Comparison of ENCODE assay signal across 1 cellular context in genomic region chr4:1767770-1768366, GRCh38.
TF ChIP-seq lines count a peak whose summit lies in the region.

No MANE protein-coding gene starts in this region.

TF ChIP-seq in HepG2, 621 proteins besides CTCF, POLR2A, EP300 and RAD21 (continued from another document and continues in another):
- TF ChIP-seq, protein P1, sequence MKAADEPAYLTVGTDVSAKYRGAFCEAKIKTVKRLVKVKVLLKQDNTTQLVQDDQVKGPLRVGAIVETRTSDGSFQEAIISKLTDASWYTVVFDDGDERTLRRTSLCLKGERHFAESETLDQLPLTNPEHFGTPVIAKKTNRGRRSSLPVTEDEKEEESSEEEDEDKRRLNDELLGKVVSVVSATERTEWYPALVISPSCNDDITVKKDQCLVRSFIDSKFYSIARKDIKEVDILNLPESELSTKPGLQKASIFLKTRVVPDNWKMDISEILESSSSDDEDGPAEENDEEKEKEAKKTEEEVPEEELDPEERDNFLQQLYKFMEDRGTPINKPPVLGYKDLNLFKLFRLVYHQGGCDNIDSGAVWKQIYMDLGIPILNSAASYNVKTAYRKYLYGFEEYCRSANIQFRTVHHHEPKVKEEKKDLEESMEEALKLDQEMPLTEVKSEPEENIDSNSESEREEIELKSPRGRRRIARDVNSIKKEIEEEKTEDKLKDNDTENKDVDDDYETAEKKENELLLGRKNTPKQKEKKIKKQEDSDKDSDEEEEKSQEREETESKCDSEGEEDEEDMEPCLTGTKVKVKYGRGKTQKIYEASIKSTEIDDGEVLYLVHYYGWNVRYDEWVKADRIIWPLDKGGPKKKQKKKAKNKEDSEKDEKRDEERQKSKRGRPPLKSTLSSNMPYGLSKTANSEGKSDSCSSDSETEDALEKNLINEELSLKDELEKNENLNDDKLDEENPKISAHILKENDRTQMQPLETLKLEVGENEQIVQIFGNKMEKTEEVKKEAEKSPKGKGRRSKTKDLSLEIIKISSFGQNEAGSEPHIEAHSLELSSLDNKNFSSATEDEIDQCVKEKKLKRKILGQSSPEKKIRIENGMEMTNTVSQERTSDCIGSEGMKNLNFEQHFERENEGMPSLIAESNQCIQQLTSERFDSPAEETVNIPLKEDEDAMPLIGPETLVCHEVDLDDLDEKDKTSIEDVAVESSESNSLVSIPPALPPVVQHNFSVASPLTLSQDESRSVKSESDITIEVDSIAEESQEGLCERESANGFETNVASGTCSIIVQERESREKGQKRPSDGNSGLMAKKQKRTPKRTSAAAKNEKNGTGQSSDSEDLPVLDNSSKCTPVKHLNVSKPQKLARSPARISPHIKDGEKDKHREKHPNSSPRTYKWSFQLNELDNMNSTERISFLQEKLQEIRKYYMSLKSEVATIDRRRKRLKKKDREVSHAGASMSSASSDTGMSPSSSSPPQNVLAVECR (CRISPR knock-in tag; IDR thresholded peaks at IDR 0.05; ENCODE audit: borderline replicate concordance), result 0 out of 2 replicates have a peak, but pooled peaks have one; percentile 12
- TF ChIP-seq SP140L (CRISPR knock-in tag; IDR thresholded peaks at IDR 0.05; ENCODE audit: borderline replicate concordance) (no peak), ZNF276 (CRISPR knock-in tag; IDR thresholded peaks at IDR 0.05; ENCODE audit: low read depth) (no peak), ZBTB34 (CRISPR knock-in tag; IDR thresholded peaks at IDR 0.05) (no peak), KDM5A (IDR thresholded peaks at IDR 0.05; ENCODE audit: borderline replicate concordance, low read length) (no peak), SCMH1 (CRISPR knock-in tag; IDR thresholded peaks at IDR 0.05; ENCODE audit: borderline replicate concordance) (no peak), PHF8 (CRISPR knock-in tag; IDR thresholded peaks at IDR 0.05) (no peak), ZNF75D (CRISPR knock-in tag; IDR thresholded peaks at IDR 0.05; ENCODE audit: borderline replicate concordance) (no peak), MXI1 (IDR thresholded peaks at IDR 0.05; ENCODE audit: borderline replicate concordance, low read depth, low read length) (peak; percentile 23; the same call in 1 of the 3 replicates), RXRB (CRISPR knock-in tag; IDR thresholded peaks at IDR 0.05; ENCODE audit: borderline replicate concordance) (peak; percentile 36; the same call in 1 of the 2 replicates), ZNF891 (CRISPR knock-in tag; IDR thresholded peaks at IDR 0.05) (no peak), ZNF446 (CRISPR knock-in tag; IDR thresholded peaks at IDR 0.05) (no peak), LRRFIP1 (CRISPR knock-in tag; conservative IDR thresholded peaks at IDR 0.05) (no peak), PCBP1 (IDR thresholded peaks at IDR 0.05; ENCODE audit: borderline replicate concordance, low read depth, low read length) (peak; percentile 35; the same call in 1 of the 2 replicates), ZNF296 (CRISPR knock-in tag; conservative IDR thresholded peaks at IDR 0.05) (no peak), KDM3A (CRISPR knock-in tag; IDR thresholded peaks at IDR 0.05; ENCODE audit: low read depth) (no peak; the same call in 1 of the 2 replicates), NRL (CRISPR knock-in tag; IDR thresholded peaks at IDR 0.05; ENCODE audit: borderline replicate concordance) (0 out of 2 replicates have a peak, but pooled peaks have one; percentile 0), TERF1 (CRISPR knock-in tag; IDR thresholded peaks at IDR 0.05) (no peak), ZNF709 (CRISPR knock-in tag; IDR thresholded peaks at IDR 0.05) (no peak), RCOR2 (CRISPR knock-in tag; IDR thresholded peaks at IDR 0.05) (no peak), ZNF33A (CRISPR knock-in tag; IDR thresholded peaks at IDR 0.05; ENCODE audit: borderline replicate concordance) (no peak), ZEB1 (IDR thresholded peaks at IDR 0.05; ENCODE audit: insufficient replicate concordance, low read depth) (no peak), DDIT3 (CRISPR knock-in tag; IDR thresholded peaks at IDR 0.05) (no peak), ZNF614 (CRISPR knock-in tag; IDR thresholded peaks at IDR 0.05; ENCODE audit: borderline replicate concordance) (no peak), ZNF839 (CRISPR knock-in tag; IDR thresholded peaks at IDR 0.05; ENCODE audit: borderline replicate concordance) (no peak), JARID2 (CRISPR knock-in tag; IDR thresholded peaks at IDR 0.05; ENCODE audit: insufficient replicate concordance) (no peak), ZNF782 (CRISPR knock-in tag; IDR thresholded peaks at IDR 0.05; ENCODE audit: borderline replicate concordance) (no peak), GATA4 (IDR thresholded peaks at IDR 0.05; ENCODE audit: borderline replicate concordance, low read depth) (no peak), ZNF772 (CRISPR knock-in tag; IDR thresholded peaks at IDR 0.05) (no peak), ZNF496 (CRISPR knock-in tag; IDR thresholded peaks at IDR 0.05; ENCODE audit: insufficient replicate concordance) (no peak), ZNF33B (CRISPR knock-in tag; IDR thresholded peaks at IDR 0.05) (no peak), ZNF776 (CRISPR knock-in tag; IDR thresholded peaks at IDR 0.05) (no peak), HDAC2 (CRISPR knock-in tag; IDR thresholded peaks at IDR 0.05) (0 out of 2 replicates have a peak, but pooled peaks have one; percentile 4), ZBTB2 (CRISPR knock-in tag; IDR thresholded peaks at IDR 0.05; ENCODE audit: low read depth) (peak; percentile 50; the same call in 1 of the 2 replicates), REL (CRISPR knock-in tag; conservative IDR thresholded peaks at IDR 0.05) (no peak), ASH2L (IDR thresholded peaks at IDR 0.05; ENCODE audit: insufficient read length, low read depth, low read length) (no peak), ZBTB43 (CRISPR knock-in tag; conservative IDR thresholded peaks at IDR 0.05) (no peak), ZSCAN22 (CRISPR knock-in tag; IDR thresholded peaks at IDR 0.05) (no peak), HCFC1 (IDR thresholded peaks at IDR 0.05; ENCODE audit: low read depth, low read length) (no peak), ZNF180 (CRISPR knock-in tag; IDR thresholded peaks at IDR 0.05; ENCODE audit: borderline replicate concordance, low read depth) (no peak)
- TF ChIP-seq, protein P2, sequence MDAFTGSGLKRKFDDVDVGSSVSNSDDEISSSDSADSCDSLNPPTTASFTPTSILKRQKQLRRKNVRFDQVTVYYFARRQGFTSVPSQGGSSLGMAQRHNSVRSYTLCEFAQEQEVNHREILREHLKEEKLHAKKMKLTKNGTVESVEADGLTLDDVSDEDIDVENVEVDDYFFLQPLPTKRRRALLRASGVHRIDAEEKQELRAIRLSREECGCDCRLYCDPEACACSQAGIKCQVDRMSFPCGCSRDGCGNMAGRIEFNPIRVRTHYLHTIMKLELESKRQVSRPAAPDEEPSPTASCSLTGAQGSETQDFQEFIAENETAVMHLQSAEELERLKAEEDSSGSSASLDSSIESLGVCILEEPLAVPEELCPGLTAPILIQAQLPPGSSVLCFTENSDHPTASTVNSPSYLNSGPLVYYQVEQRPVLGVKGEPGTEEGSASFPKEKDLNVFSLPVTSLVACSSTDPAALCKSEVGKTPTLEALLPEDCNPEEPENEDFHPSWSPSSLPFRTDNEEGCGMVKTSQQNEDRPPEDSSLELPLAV (CRISPR knock-in tag; conservative IDR thresholded peaks at IDR 0.05; ENCODE audit: low read depth), result no peak
